1 cellular context compared by ENCODE assay signal in the genomic region with DNA sequence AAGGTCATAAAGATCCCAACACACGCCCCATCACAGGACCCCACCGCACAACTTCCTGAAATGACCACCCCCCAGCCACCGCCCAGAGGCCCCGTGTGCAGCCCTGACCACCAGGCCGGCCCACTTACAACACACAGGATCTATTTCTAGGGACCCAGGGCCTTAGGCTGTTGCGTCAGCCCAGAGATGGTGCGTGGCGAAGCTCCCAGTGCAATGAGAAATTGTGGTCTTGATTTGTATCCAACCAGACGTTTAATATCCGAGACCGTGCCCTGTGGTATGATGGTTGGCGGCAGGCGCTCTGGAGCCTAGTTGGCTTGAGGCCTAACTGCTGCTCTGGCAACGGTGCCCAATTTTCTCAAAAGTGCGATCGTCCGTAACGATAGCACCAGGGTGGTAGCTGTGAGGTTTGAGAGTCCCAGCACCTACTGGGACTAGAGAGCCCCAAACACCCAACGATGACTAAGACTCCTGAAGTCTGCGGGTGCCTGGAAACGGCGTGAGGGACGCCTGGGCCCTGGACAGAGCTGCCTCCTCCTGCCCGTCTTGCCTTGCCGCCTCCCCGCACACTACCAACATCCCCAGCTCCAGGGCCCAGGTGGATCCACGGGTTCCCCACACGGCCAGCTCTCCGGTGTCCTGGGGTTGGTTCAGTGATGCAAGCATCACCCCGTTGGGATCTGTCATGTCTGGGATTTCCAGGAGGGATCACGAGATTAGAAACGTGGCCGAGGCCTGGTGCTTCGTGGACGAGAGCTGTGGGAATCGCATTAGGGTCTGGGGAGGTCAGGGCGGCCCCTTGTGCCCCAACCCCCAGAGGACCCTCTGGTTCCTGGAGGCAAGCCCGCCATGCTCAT.
TF ChIP-seq lines count a peak whose summit lies in the region.

No MANE protein-coding gene starts in this region.

TF ChIP-seq in H1, 55 proteins besides CTCF, POLR2A, EP300 and RAD21:
- no peak for TF ChIP-seq CEBPB (IDR thresholded peaks at IDR 0.05; ENCODE audit: low read depth, low read length)
- TF ChIP-seq GABPA (IDR thresholded peaks at IDR 0.05; ENCODE audit: borderline replicate concordance, insufficient read depth, low read length), result no peak
- TF ChIP-seq CBX5 (IDR thresholded peaks at IDR 0.05; ENCODE audit: low read depth, low read length), result no peak
- no peak for TF ChIP-seq TAF1 (IDR thresholded peaks at IDR 0.05; ENCODE audit: low read depth, low read length)
- TF ChIP-seq CHD2 (IDR thresholded peaks at IDR 0.05; ENCODE audit: low read length), result no peak
- no peak for TF ChIP-seq FOSL1 (IDR thresholded peaks at IDR 0.05; ENCODE audit: insufficient read depth, low read depth, low read length)
- TF ChIP-seq GTF2F1 (IDR thresholded peaks at IDR 0.05; ENCODE audit: borderline replicate concordance, low read depth, low read length), result no peak
- no peak for TF ChIP-seq RXRA (IDR thresholded peaks at IDR 0.05; ENCODE audit: insufficient read depth, low read depth, low read length)
- TF ChIP-seq CTBP2 (IDR thresholded peaks at IDR 0.05; ENCODE audit: borderline replicate concordance, insufficient read depth, insufficient read length, low read length), result no peak
- no peak for TF ChIP-seq E2F6 (IDR thresholded peaks at IDR 0.05)
- no peak for TF ChIP-seq RBBP5 (IDR thresholded peaks at IDR 0.05; ENCODE audit: borderline replicate concordance, low read depth, low read length)
- TF ChIP-seq KDM1A (IDR thresholded peaks at IDR 0.05; ENCODE audit: borderline replicate concordance, low read length), result no peak
- no peak for TF ChIP-seq TAF7 (optimal IDR thresholded peaks at IDR 0.05; ENCODE audit: borderline replicate concordance, low read depth, low read length)
- no peak for TF ChIP-seq HDAC2 (IDR thresholded peaks at IDR 0.05; ENCODE audit: borderline replicate concordance in 1 of 2, low read depth in 2 of 2, low read length in 2 of 2)
- TF ChIP-seq YY1 (IDR thresholded peaks at IDR 0.05; ENCODE audit: low read depth, low read length), result no peak
- TF ChIP-seq USF2 (IDR thresholded peaks at IDR 0.05; ENCODE audit: low read length), result no peak
- TF ChIP-seq NRF1 (IDR thresholded peaks at IDR 0.05; ENCODE audit: low read depth, low read length), result no peak
- TF ChIP-seq SIRT6 (IDR thresholded peaks at IDR 0.05; ENCODE audit: low read length), result no peak
